ENCODE assay signal across 16 cellular contexts in genomic region chrX:65687367-65687766, GRCh38. TPM values are rescaled to one million over a fixed set of nuclear protein-coding genes. Genes with fewer than 3 reads are reported as not detected.
DNase-seq lines count a peak whose midpoint lies in the region; ATAC-seq and TF ChIP-seq lines count a peak whose summit lies in the region.
"Had no signal": no experiment of that assay in that cellular context is flagged by ENCODE, and none has a peak within 500 bp of the region (broad histone marks: within the 10 kb centered on the region; RNA-seq: fewer than 3 reads in every experiment).

No MANE protein-coding gene starts in this region.

- H3K79me2 ChIP-seq in osteoblast (ENCODE audit: insufficient read depth, low read length), result peaks cover 93% of the 10 kb centered on the region

- peaks cover 79% of the 10 kb centered on the region for H3K4me1 Mint-ChIP-seq in CD14-positive monocyte

- H3K36me3 ChIP-seq in ascending aorta, result no peaks in the 10 kb centered on the region
- H3K36me3 ChIP-seq in osteoblast (ENCODE audit: insufficient read depth, low read length), result peaks cover 4% of the 10 kb centered on the region

- H3K9me3 Mint-ChIP-seq in CD14-positive monocyte, result no peaks in the 10 kb centered on the region

- no peak overlapping the region for H2AFZ ChIP-seq in osteoblast (ENCODE audit: low read length)

- no peak for ATAC-seq in GM18520 (IDR thresholded peaks at IDR 0.05; ENCODE audit: unreplicated experiment)
- no peak for ATAC-seq in HG03432 (IDR thresholded peaks at IDR 0.05; ENCODE audit: unreplicated experiment)

- H3K4me2 ChIP-seq in osteoblast (ENCODE audit: insufficient read depth, low read length), result peak overlapping the region; percentile 41

- H3K9me3 ChIP-seq in ascending aorta, result no peaks in the 10 kb centered on the region
- H3K9me3 ChIP-seq in osteoblast (ENCODE audit: low read depth, low read length), result no peaks in the 10 kb centered on the region

- peaks cover 30 to 55% of the 10 kb centered on the region in 2 donors for H3K4me1 ChIP-seq in ascending aorta
- H3K4me1 ChIP-seq in osteoblast (ENCODE audit: insufficient read depth, low read length), result peaks cover 61% of the 10 kb centered on the region

- H3K27ac ChIP-seq in HL-60 (replicated peaks) (peak overlapping the region; percentile 35), ascending aorta (peak overlapping the region; percentile 89 to 91), osteoblast (ENCODE audit: low read depth, low read length) (peak overlapping the region; percentile 76)
- H3K27ac ChIP-seq: C4-2B had no signal

- peaks cover 0 to 14% (median 0%) of the 10 kb centered on the region in 3 donors for H3K27me3 Mint-ChIP-seq in CD14-positive monocyte (ENCODE audit: low read depth in 3 of 3)
- H3K27me3 Mint-ChIP-seq: progenitor cell of endocrine pancreas had no signal

- H3K4me3 Mint-ChIP-seq in CD14-positive monocyte, result no peak overlapping the region

- peak overlapping the region; percentile 58 to 91 (median 83) for H3K27ac Mint-ChIP-seq in CD14-positive monocyte
- H3K27ac Mint-ChIP-seq: progenitor cell of endocrine pancreas had no signal

- no peak for DNase-seq in CD14-positive monocyte (ENCODE audit: low spot score)
- DNase-seq in HL-60 (ENCODE audit: low read depth in 1 of 2, low spot score in 1 of 2), result no peak
- no peak for DNase-seq in ascending aorta (ENCODE audit: low spot score in 2 of 2)
- no peak for DNase-seq in osteoblast (ENCODE audit: insufficient read length, low spot score, missing footprints)
- DNase-seq in C1 segment of cervical spinal cord (lab: John Stamatoyannopoulos, UW), result no peak
- DNase-seq in OCI-M2 (lab: John Stamatoyannopoulos, UW; ENCODE audit: unreplicated experiment), result no peak
- DNase-seq: activated effector memory CD4-positive, alpha-beta T cell treated with anti-CD3 and anti-CD28 coated beads, Interleukin-2, amount 50 U/mL, for 16 hours; GDM1; NCI-H1417; NCI-H510A treated with DMSO at 0.1 percent for 48 hours; Right ventricle myocardium superior; stimulated activated CD4-positive, alpha-beta T cell treated with anti-CD3 and anti-CD28 coated beads, Interleukin-2, amount 100 ng/mL, for 24 hours had no signal

- peaks cover 48% of the 10 kb centered on the region for H4K20me1 ChIP-seq in osteoblast (ENCODE audit: insufficient read depth, low read length)

- TF ChIP-seq CTCF in CD14-positive monocyte (IDR thresholded peaks at IDR 0.05) (no peak), HL-60 (IDR thresholded peaks at IDR 0.05; ENCODE audit: insufficient read depth, low read length) (no peak), ascending aorta (IDR thresholded peaks at IDR 0.05) (no peak), osteoblast (IDR thresholded peaks at IDR 0.05; ENCODE audit: extremely low read depth, low read depth, low read length) (no peak)

- peaks cover 12 to 35% of the 10 kb centered on the region in 2 donors for H3K36me3 Mint-ChIP-seq in CD14-positive monocyte

- intact Hi-C loops in CD14-positive monocyte (cut with micrococcal nuclease) (no loop called here), ascending aorta (cut with DNase I) (no loop called here)

- no peaks in the 10 kb centered on the region for H3K27me3 ChIP-seq in HL-60 (ENCODE audit: insufficient read depth, poor library complexity, severe bottlenecking)
- H3K27me3 ChIP-seq in ascending aorta, result no peaks in the 10 kb centered on the region
- H3K27me3 ChIP-seq in osteoblast (ENCODE audit: insufficient read depth, low read length), result no peaks in the 10 kb centered on the region

- H3K4me3 ChIP-seq in HL-60 (replicated peaks; ENCODE audit: insufficient read depth, low read length) (no peak overlapping the region), ascending aorta (no peak overlapping the region), osteoblast (ENCODE audit: insufficient read depth, low read length) (no peak overlapping the region)

RNA-seq across cellular contexts. Expression of gene MSN, which starts 19.9 kb away (rescaled TPM):
- 100 to 1,000 TPM; 691 to 888 TPM for polyA plus RNA-seq in CD14-positive monocyte
- total RNA-seq in ascending aorta, result 338 TPM
- total RNA-seq in osteoblast, result 236 and 249 TPM in 2 replicates

Comparison
In these comparisons a context has a peak if more than half of its experiments do, and no peak if none do; other contexts are left out.
1. H3K27ac ChIP-seq: peak in every context shown above with its lines; median percentile 90 in ascending aorta; 76 in osteoblast; 35 in HL-60.